ENCODE assay signal across 22 cellular contexts in the genomic region with DNA sequence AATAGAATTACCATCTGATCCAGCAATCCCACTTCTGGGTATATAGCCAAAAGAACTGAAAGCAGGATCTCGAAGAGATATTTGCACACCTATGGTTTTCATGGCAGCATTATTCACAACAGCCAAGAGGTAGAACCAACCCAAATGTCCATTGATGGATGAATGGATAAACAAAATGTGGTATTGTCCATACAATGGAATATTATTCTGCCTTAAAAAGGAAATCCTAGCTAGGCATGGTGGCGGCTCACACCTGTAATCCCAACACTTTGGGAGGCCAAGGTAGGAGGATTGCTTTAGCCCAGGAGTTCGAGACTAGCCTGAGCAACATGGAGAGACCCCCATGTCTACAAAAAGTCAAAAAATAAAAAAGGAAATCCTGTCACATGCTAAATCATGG.
"Had no signal": no experiment of that assay in that cellular context is flagged by ENCODE, and none has a peak within 500 bp of the region (broad histone marks: within the 10 kb centered on the region; RNA-seq: fewer than 3 reads in every experiment).

No MANE protein-coding gene starts in this region.

- H3K9me3 ChIP-seq: Peyer's patch, SJCRH30 had no signal

- DNase-seq: IMR-90, KG1, MM.1S, NCI-H1092 treated with DMSO at 0.1 percent for 48 hours, NCI-H1417, NCI-H1436 treated with DMSO at 0.1 percent for 48 hours, NCI-H1694, NCI-H187 treated with DMSO at 0.1 percent for 48 hours, NCI-H2029 treated with DMSO at 0.1 percent for 48 hours, NCI-H2227 treated with DMSO at 0.1 percent for 48 hours, NCI-H446, NCI-H510A, NCI-H524 treated with DMSO at 0.1 percent for 48 hours, NCI-H69, NCI-H774, PC-3, Peyer's patch, SHP77 treated with DMSO at 0.1 percent for 48 hours, SJCRH30 had no signal

- H3K4me3 ChIP-seq: Peyer's patch had no signal

- H3K27ac ChIP-seq: Peyer's patch, SJCRH30 had no signal

- H3K36me3 ChIP-seq: Peyer's patch, SJCRH30 had no signal

- ATAC-seq: HepG2, PC-3, Right ventricle myocardium inferior, SK-N-SH treated with all-trans-retinoic acid at 6 μM for 48 hours had no signal

- FAIRE-seq: HepG2 had no signal

- H3K27me3 ChIP-seq: Peyer's patch, SJCRH30 had no signal

- H3K4me1 ChIP-seq: Peyer's patch had no signal
